Comparison of ENCODE assay signal across 25 cellular contexts in genomic region chr7:36925207-36925606, GRCh38.
"Had no signal": no experiment of that assay in that cellular context is flagged by ENCODE, and none has a peak within 500 bp of the region (broad histone marks: within the 10 kb centered on the region; RNA-seq: fewer than 3 reads in every experiment).

No MANE protein-coding gene starts in this region.

- H3K4me3 Mint-ChIP-seq: activated B cell treated with CpG ODN at 0.5 μM for 24 hours; activated CD4-positive, alpha-beta T cell treated with anti-CD3 and anti-CD28 coated beads for 36 hours; activated naive CD8-positive, alpha-beta T cell treated with anti-CD3 and anti-CD28 coated beads for 36 hours; activated T-helper 17 cell treated with anti-CD3 and anti-CD28 coated beads, Interleukin-2, amount 50 U/mL, for 72 hours; natural killer cell treated with Interleukin-12 subunit alpha and Interleukin-12 subunit beta and Interleukin-15 and Interleukin-18, amount 100 ng/mL, for 72 hours; T-helper 2 cell treated with Interferon-gamma antibody and Interleukin-4, amounts not matched to agents 5 μg/mL and 100 μg/mL, for 36 hours had no signal

- H3K4me1 ChIP-seq: ascending aorta had no signal

- H3K9me3 Mint-ChIP-seq: activated B cell treated with CpG ODN at 0.5 μM for 24 hours; activated T-helper 17 cell treated with anti-CD3 and anti-CD28 coated beads, Interleukin-2, amount 50 U/mL, for 72 hours; natural killer cell treated with Interleukin-12 subunit alpha and Interleukin-12 subunit beta and Interleukin-15 and Interleukin-18, amount 100 ng/mL, for 72 hours had no signal

- ATAC-seq: activated CD4-positive, alpha-beta T cell treated with anti-CD3 and anti-CD28 coated beads for 36 hours; activated T-helper 17 cell treated with anti-CD3 and anti-CD28 coated beads, Interleukin-2, amount 50 U/mL, for 72 hours; left lung; mucosa of descending colon; natural killer cell treated with Interleukin-12 subunit alpha and Interleukin-12 subunit beta and Interleukin-15 and Interleukin-18, amount 100 ng/mL, for 72 hours; right cardiac atrium had no signal

- H3K36me3 ChIP-seq: adrenal gland, ascending aorta, brain microvascular endothelial cell, esophagus squamous epithelium, left lung, thoracic aorta had no signal

- H3K27me3 ChIP-seq: adrenal gland, ascending aorta, brain microvascular endothelial cell, esophagus squamous epithelium, left lung had no signal

- H3K27ac Mint-ChIP-seq: activated B cell treated with CpG ODN at 0.5 μM for 24 hours; activated CD4-positive, alpha-beta T cell treated with anti-CD3 and anti-CD28 coated beads for 36 hours; activated naive CD8-positive, alpha-beta T cell treated with anti-CD3 and anti-CD28 coated beads for 36 hours; activated T-helper 17 cell treated with anti-CD3 and anti-CD28 coated beads, Interleukin-2, amount 50 U/mL, for 72 hours; natural killer cell treated with Interleukin-12 subunit alpha and Interleukin-12 subunit beta and Interleukin-15 and Interleukin-18, amount 100 ng/mL, for 72 hours had no signal

- H3K27ac ChIP-seq: adrenal gland, ascending aorta, brain microvascular endothelial cell, esophagus squamous epithelium, left lung, thoracic aorta had no signal

- H3K4me1 Mint-ChIP-seq: activated T-helper 17 cell treated with anti-CD3 and anti-CD28 coated beads, Interleukin-2, amount 50 U/mL, for 72 hours had no signal

- H3K4me3 ChIP-seq: adrenal gland, ascending aorta, esophagus squamous epithelium, left lung, lung, mucosa of descending colon, thoracic aorta had no signal

- FAIRE-seq: urothelium cell line had no signal

- H3K27me3 Mint-ChIP-seq: activated B cell treated with CpG ODN at 0.5 μM for 24 hours; activated CD4-positive, alpha-beta T cell treated with anti-CD3 and anti-CD28 coated beads for 36 hours; activated naive CD8-positive, alpha-beta T cell treated with anti-CD3 and anti-CD28 coated beads for 36 hours; activated T-helper 17 cell treated with anti-CD3 and anti-CD28 coated beads, Interleukin-2, amount 50 U/mL, for 72 hours; natural killer cell treated with Interleukin-12 subunit alpha and Interleukin-12 subunit beta and Interleukin-15 and Interleukin-18, amount 100 ng/mL, for 72 hours had no signal

- DNase-seq: activated B cell treated with CpG ODN at 0.5 μM for 24 hours; activated CD4-positive, alpha-beta T cell treated with anti-CD3 and anti-CD28 coated beads for 36 hours; activated CD4-positive, alpha-beta T cell treated with anti-CD3 and anti-CD28 coated beads, Interleukin-2, amount 50 U/mL, for 4 hours; activated CD8-positive, alpha-beta memory T cell treated with anti-CD3 and anti-CD28 coated beads, Interleukin-2, amount 50 U/mL, for 4 hours; activated gamma-delta T cell treated with Interleukin-2 at 50 U/mL for 16 hours; activated naive CD8-positive, alpha-beta T cell treated with anti-CD3 and anti-CD28 coated beads for 36 hours; activated T-cell treated with anti-CD3 and anti-CD28 coated beads, Interleukin-2, amount 50 U/mL, for 1 hour; adrenal gland; brain microvascular endothelial cell; central memory CD4-positive, alpha-beta T cell; esophagus squamous epithelium; foreskin melanocyte; left lung; mucosa of descending colon; right cardiac atrium; stimulated activated CD4-positive, alpha-beta T cell treated with anti-CD3 and anti-CD28 coated beads, Interleukin-15, amount 100 ng/mL, for 24 hours; stimulated activated naive CD4-positive, alpha-beta T cell treated with Interleukin-2 at 50 U/mL for 16 hours; trophoblast cell had no signal

- H3K36me3 Mint-ChIP-seq: natural killer cell treated with Interleukin-12 subunit alpha and Interleukin-12 subunit beta and Interleukin-15 and Interleukin-18, amount 100 ng/mL, for 72 hours had no signal
